In the genomic region with DNA sequence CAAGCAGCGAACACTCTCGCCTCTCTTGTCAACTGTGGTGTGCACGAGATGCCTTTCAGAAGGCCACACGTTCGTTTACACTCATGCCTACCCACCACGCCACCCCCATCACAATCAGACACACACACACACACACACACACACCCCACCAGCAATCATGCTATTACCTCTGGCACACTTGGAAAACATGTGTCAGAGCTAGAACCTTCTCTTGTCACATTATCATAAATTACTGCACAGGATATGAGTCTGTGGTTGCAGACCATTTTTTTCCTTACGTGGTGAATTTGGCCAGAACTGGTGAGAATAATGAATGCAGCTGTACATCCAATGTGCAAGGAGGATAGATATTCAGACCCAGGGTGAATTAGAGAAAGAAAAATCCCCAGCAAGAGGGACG, we compare ENCODE assay signal across 16 cellular contexts. TPM values are rescaled to one million over a fixed set of nuclear protein-coding genes. Genes with fewer than 3 reads are reported as not detected.
DNase-seq lines count a peak whose midpoint lies in the region; ATAC-seq and TF ChIP-seq lines count a peak whose summit lies in the region.
"Had no signal": no experiment of that assay in that cellular context is flagged by ENCODE, and none has a peak within 500 bp of the region (broad histone marks: within the 10 kb centered on the region; RNA-seq: fewer than 3 reads in every experiment).

No MANE protein-coding gene starts in this region.

- no peaks in the 10 kb centered on the region for H3K27me3 ChIP-seq in DND-41 (ENCODE audit: insufficient read depth, low read length, poor library complexity)
- H3K27me3 ChIP-seq: BE2C, right atrium auricular region, suprapubic skin had no signal

- H3K9me3 ChIP-seq in DND-41 (ENCODE audit: insufficient read depth, low read length, severe bottlenecking) = no peaks in the 10 kb centered on the region
- H3K9me3 ChIP-seq: BE2C, right atrium auricular region, suprapubic skin had no signal

- H3K79me2 ChIP-seq in DND-41 (ENCODE audit: insufficient read depth, low read length) = no peaks in the 10 kb centered on the region

- H3K36me3 Mint-ChIP-seq in activated naive CD8-positive, alpha-beta T cell treated with anti-CD3 and anti-CD28 coated beads, Interleukin-2, amount 10 ng/mL, durations not matched to agents 7 days and 5 days = peaks cover 8% of the 10 kb centered on the region

- no peak overlapping the region for H2AFZ ChIP-seq in DND-41 (ENCODE audit: low read depth, low read length)

- peaks cover 19% of the 10 kb centered on the region for H3K4me1 ChIP-seq in DND-41 (ENCODE audit: insufficient read depth, low read length)
- H3K4me1 ChIP-seq: BE2C, right atrium auricular region had no signal

- H3K4me1 Mint-ChIP-seq in activated naive CD8-positive, alpha-beta T cell treated with anti-CD3 and anti-CD28 coated beads, Interleukin-2, amount 10 ng/mL, durations not matched to agents 7 days and 5 days = peaks cover 38% of the 10 kb centered on the region

- H3K4me2 ChIP-seq in DND-41 (ENCODE audit: insufficient read depth, low read length) = no peak overlapping the region

- ATAC-seq in DND-41 (ENCODE audit: insufficient read depth, low read depth) = peak; percentile 52
- ATAC-seq in activated naive CD8-positive, alpha-beta T cell treated with anti-CD3 and anti-CD28 coated beads, Interleukin-2, amount 10 ng/mL, durations not matched to agents 7 days and 5 days (ENCODE audit: low read depth) = peak; percentile 75
- no peak for ATAC-seq in left lobe of liver
- no peak for ATAC-seq in GM19328 (IDR thresholded peaks at IDR 0.05; ENCODE audit: unreplicated experiment)
- ATAC-seq: T-helper 17 cell had no signal

- 0 out of 2 replicates have a peak overlapping the region, but pooled peaks have one; percentile 32 for H3K27ac ChIP-seq in DND-41 (ENCODE audit: low read length)
- H3K27ac ChIP-seq: epithelial cell of prostate, right atrium auricular region, suprapubic skin had no signal

- H3K4me3 ChIP-seq in DND-41 (ENCODE audit: low read depth in 1 of 2, low read length in 2 of 2) (no peak overlapping the region), foreskin fibroblast (ENCODE audit: low read depth in 1 of 2, low read length in 2 of 2) (no peak overlapping the region)
- H3K4me3 ChIP-seq: right atrium auricular region, suprapubic skin had no signal

- no peaks in the 10 kb centered on the region for H4K20me1 ChIP-seq in DND-41 (ENCODE audit: insufficient read depth, low read length)

- no peaks in the 10 kb centered on the region for H3K27me3 Mint-ChIP-seq in activated naive CD8-positive, alpha-beta T cell treated with anti-CD3 and anti-CD28 coated beads, Interleukin-2, amount 10 ng/mL, durations not matched to agents 7 days and 5 days

- H3K9me3 Mint-ChIP-seq in activated naive CD8-positive, alpha-beta T cell treated with anti-CD3 and anti-CD28 coated beads, Interleukin-2, amount 10 ng/mL, durations not matched to agents 7 days and 5 days = no peaks in the 10 kb centered on the region

- H3K9ac ChIP-seq in DND-41 (ENCODE audit: low read depth, low read length) = no peak overlapping the region

- POLR2A ChIA-PET in activated naive CD8-positive, alpha-beta T cell treated with anti-CD3 and anti-CD28 coated beads, Interleukin-2, amount 10 ng/mL, durations not matched to agents 7 days and 5 days (lab: Charles Lee) = interaction anchor here (0.7 to 1.4 kb wide), 5 partner anchors 60 to 243 kb away, joined by 3 to 7 read pairs (median 5); a partner anchor contains a TSS

- no peak for TF ChIP-seq CTCF in DND-41 (IDR thresholded peaks at IDR 0.05; ENCODE audit: borderline replicate concordance, extremely low read depth, low read length, poor library complexity, severe bottlenecking)
- TF ChIP-seq CTCF in foreskin fibroblast (IDR thresholded peaks at IDR 0.05; ENCODE audit: low read depth, low read length) = no peak

- H3K27ac Mint-ChIP-seq in activated naive CD8-positive, alpha-beta T cell treated with anti-CD3 and anti-CD28 coated beads, Interleukin-2, amount 10 ng/mL, durations not matched to agents 7 days and 5 days = peak overlapping the region; percentile 97

- no peaks in the 10 kb centered on the region for H3K36me3 ChIP-seq in DND-41 (ENCODE audit: insufficient read depth, low read length)
- H3K36me3 ChIP-seq: BE2C, right atrium auricular region, suprapubic skin had no signal

- H3K4me3 Mint-ChIP-seq in activated naive CD8-positive, alpha-beta T cell treated with anti-CD3 and anti-CD28 coated beads, Interleukin-2, amount 10 ng/mL, durations not matched to agents 7 days and 5 days = peak overlapping the region; percentile 76
- H3K4me3 Mint-ChIP-seq: T-helper 17 cell had no signal

- peak; percentile 12 for DNase-seq in DND-41
- DNase-seq in activated CD4-positive, alpha-beta T cell treated with anti-CD3 and anti-CD28 coated beads, Interleukin-2, amount 50 U/mL, for 1 hour = peak; percentile 9
- DNase-seq in activated naive CD8-positive, alpha-beta T cell treated with anti-CD3 and anti-CD28 coated beads, Interleukin-2, amount 10 ng/mL, durations not matched to agents 7 days and 5 days = peak; percentile 47
- peak; percentile 32 for DNase-seq in stimulated activated CD4-positive, alpha-beta T cell treated with anti-CD3 and anti-CD28 coated beads, Interleukin-2, amount 100 ng/mL, for 4 hours (ENCODE audit: low read depth)
- no peak for DNase-seq in foreskin fibroblast
- DNase-seq in left lobe of liver (ENCODE audit: low spot score) = no peak
- DNase-seq in iPS-NIHi7 (ENCODE audit: extremely low spot score) = no peak
- DNase-seq: aorta, BE2C, GDM1, NCI-H2081, T-helper 17 cell had no signal

RNA-seq across cellular contexts. Expression of a gene that starts 52.4 kb away (rescaled TPM):
- 10 to 100 TPM; 55.7 to 59.3 TPM for total RNA-seq in activated naive CD8-positive, alpha-beta T cell treated with anti-CD3 and anti-CD28 coated beads, Interleukin-2, amount 10 ng/mL, durations not matched to agents 7 days and 5 days
- total RNA-seq in left lobe of liver = 5.2 TPM

Comparison
In these comparisons a context has a peak if more than half of its experiments do, and no peak if none do; other contexts are left out.
1. ATAC-seq: peak in DND-41 (single experiment) and activated naive CD8-positive, alpha-beta T cell treated with anti-CD3 and anti-CD28 coated beads, Interleukin-2, amount 10 ng/mL, durations not matched to agents 7 days and 5 days (single experiment); none in left lobe of liver (single experiment) and GM19328 (single experiment).
2. DNase-seq: peak in DND-41 (single experiment), activated CD4-positive, alpha-beta T cell treated with anti-CD3 and anti-CD28 coated beads, Interleukin-2, amount 50 U/mL, for 1 hour (single experiment), activated naive CD8-positive, alpha-beta T cell treated with anti-CD3 and anti-CD28 coated beads, Interleukin-2, amount 10 ng/mL, durations not matched to agents 7 days and 5 days (single experiment) and stimulated activated CD4-positive, alpha-beta T cell treated with anti-CD3 and anti-CD28 coated beads, Interleukin-2, amount 100 ng/mL, for 4 hours (single experiment); none in foreskin fibroblast (0 of 2), left lobe of liver (single experiment) and iPS-NIHi7 (single experiment).